Comparison of ENCODE assay signal across 1 cellular context in the genomic region with DNA sequence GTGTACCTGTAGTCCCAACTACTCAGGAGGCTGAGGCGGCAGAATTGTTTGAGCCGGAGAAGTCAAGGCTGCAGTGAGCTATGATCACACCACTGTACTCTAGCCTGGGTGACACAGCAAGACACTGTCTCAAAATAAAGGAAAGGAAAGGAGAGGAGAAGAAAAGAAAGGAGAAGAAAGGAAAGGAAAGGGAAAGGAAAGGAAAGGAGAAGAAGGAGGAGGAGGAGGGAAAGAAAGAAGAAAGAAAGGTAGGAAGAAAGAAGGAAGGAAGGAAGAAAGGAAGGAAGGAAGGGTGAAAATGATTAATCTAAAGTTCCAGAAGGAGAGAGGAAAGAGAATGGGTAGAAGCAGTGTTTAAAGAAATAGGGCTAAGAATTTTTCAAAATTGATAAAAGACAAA.
A peak's percentile ranks its signal among the peaks of the same experiment; 100 is the strongest.
TF ChIP-seq lines count a peak whose summit lies in the region.

No MANE protein-coding gene starts in this region.

TF ChIP-seq in K562, 482 proteins besides CTCF, POLR2A, EP300 and RAD21 (continued from another document and continues in another):
- no peak for TF ChIP-seq ATF1 (CRISPR knock-in tag; IDR thresholded peaks at IDR 0.05)
- TF ChIP-seq ATF1 (tag; IDR thresholded peaks at IDR 0.05), result no peak
- TF ChIP-seq, protein P1, sequence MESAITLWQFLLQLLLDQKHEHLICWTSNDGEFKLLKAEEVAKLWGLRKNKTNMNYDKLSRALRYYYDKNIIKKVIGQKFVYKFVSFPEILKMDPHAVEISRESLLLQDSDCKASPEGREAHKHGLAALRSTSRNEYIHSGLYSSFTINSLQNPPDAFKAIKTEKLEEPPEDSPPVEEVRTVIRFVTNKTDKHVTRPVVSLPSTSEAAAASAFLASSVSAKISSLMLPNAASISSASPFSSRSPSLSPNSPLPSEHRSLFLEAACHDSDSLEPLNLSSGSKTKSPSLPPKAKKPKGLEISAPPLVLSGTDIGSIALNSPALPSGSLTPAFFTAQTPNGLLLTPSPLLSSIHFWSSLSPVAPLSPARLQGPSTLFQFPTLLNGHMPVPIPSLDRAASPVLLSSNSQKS (CRISPR knock-in tag; IDR thresholded peaks at IDR 0.05), result no peak
- no peak for TF ChIP-seq TRIM28 (IDR thresholded peaks at IDR 0.05)
- TF ChIP-seq MEF2A (IDR thresholded peaks at IDR 0.05; ENCODE audit: control insufficient read depth, low read depth, low read length), result no peak
- no peak for TF ChIP-seq TAF7 (tag; IDR thresholded peaks at IDR 0.05)
- TF ChIP-seq, protein P2, sequence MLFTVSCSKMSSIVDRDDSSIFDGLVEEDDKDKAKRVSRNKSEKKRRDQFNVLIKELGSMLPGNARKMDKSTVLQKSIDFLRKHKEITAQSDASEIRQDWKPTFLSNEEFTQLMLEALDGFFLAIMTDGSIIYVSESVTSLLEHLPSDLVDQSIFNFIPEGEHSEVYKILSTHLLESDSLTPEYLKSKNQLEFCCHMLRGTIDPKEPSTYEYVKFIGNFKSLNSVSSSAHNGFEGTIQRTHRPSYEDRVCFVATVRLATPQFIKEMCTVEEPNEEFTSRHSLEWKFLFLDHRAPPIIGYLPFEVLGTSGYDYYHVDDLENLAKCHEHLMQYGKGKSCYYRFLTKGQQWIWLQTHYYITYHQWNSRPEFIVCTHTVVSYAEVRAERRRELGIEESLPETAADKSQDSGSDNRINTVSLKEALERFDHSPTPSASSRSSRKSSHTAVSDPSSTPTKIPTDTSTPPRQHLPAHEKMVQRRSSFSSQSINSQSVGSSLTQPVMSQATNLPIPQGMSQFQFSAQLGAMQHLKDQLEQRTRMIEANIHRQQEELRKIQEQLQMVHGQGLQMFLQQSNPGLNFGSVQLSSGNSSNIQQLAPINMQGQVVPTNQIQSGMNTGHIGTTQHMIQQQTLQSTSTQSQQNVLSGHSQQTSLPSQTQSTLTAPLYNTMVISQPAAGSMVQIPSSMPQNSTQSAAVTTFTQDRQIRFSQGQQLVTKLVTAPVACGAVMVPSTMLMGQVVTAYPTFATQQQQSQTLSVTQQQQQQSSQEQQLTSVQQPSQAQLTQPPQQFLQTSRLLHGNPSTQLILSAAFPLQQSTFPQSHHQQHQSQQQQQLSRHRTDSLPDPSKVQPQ (CRISPR knock-in tag; IDR thresholded peaks at IDR 0.05; ENCODE audit: borderline replicate concordance), result no peak
- TF ChIP-seq, protein P3, sequence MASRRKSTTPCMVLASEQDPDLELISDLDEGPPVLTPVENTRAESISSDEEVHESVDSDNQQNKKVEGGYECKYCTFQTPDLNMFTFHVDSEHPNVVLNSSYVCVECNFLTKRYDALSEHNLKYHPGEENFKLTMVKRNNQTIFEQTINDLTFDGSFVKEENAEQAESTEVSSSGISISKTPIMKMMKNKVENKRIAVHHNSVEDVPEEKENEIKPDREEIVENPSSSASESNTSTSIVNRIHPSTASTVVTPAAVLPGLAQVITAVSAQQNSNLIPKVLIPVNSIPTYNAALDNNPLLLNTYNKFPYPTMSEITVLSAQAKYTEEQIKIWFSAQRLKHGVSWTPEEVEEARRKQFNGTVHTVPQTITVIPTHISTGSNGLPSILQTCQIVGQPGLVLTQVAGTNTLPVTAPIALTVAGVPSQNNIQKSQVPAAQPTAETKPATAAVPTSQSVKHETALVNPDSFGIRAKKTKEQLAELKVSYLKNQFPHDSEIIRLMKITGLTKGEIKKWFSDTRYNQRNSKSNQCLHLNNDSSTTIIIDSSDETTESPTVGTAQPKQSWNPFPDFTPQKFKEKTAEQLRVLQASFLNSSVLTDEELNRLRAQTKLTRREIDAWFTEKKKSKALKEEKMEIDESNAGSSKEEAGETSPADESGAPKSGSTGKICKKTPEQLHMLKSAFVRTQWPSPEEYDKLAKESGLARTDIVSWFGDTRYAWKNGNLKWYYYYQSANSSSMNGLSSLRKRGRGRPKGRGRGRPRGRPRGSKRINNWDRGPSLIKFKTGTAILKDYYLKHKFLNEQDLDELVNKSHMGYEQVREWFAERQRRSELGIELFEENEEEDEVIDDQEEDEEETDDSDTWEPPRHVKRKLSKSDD (conservative IDR thresholded peaks at IDR 0.05; ENCODE audit: low read length), result no peak
- peak; percentile 75 for TF ChIP-seq ARHGAP35 (IDR thresholded peaks at IDR 0.05; ENCODE audit: partially characterized antibody)
- no peak for TF ChIP-seq ZNF143 (CRISPR knock-in tag; IDR thresholded peaks at IDR 0.05)
- TF ChIP-seq, protein P4, sequence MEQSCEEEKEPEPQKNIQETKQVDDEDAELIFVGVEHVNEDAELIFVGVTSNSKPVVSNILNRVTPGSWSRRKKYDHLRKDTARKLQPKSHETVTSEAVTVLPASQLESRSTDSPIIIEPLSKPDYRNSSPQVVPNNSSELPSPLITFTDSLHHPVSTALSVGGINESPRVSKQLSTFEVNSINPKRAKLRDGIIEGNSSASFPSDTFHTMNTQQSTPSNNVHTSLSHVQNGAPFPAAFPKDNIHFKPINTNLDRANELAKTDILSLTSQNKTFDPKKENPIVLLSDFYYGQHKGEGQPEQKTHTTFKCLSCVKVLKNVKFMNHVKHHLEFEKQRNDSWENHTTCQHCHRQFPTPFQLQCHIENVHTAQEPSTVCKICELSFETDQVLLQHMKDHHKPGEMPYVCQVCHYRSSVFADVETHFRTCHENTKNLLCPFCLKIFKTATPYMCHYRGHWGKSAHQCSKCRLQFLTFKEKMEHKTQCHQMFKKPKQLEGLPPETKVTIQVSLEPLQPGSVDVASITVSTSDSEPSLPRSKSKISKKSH (CRISPR knock-in tag; IDR thresholded peaks at IDR 0.05), result no peak
- TF ChIP-seq CBX5 (IDR thresholded peaks at IDR 0.05; ENCODE audit: borderline replicate concordance, low read depth), result no peak
- TF ChIP-seq, protein P5, sequence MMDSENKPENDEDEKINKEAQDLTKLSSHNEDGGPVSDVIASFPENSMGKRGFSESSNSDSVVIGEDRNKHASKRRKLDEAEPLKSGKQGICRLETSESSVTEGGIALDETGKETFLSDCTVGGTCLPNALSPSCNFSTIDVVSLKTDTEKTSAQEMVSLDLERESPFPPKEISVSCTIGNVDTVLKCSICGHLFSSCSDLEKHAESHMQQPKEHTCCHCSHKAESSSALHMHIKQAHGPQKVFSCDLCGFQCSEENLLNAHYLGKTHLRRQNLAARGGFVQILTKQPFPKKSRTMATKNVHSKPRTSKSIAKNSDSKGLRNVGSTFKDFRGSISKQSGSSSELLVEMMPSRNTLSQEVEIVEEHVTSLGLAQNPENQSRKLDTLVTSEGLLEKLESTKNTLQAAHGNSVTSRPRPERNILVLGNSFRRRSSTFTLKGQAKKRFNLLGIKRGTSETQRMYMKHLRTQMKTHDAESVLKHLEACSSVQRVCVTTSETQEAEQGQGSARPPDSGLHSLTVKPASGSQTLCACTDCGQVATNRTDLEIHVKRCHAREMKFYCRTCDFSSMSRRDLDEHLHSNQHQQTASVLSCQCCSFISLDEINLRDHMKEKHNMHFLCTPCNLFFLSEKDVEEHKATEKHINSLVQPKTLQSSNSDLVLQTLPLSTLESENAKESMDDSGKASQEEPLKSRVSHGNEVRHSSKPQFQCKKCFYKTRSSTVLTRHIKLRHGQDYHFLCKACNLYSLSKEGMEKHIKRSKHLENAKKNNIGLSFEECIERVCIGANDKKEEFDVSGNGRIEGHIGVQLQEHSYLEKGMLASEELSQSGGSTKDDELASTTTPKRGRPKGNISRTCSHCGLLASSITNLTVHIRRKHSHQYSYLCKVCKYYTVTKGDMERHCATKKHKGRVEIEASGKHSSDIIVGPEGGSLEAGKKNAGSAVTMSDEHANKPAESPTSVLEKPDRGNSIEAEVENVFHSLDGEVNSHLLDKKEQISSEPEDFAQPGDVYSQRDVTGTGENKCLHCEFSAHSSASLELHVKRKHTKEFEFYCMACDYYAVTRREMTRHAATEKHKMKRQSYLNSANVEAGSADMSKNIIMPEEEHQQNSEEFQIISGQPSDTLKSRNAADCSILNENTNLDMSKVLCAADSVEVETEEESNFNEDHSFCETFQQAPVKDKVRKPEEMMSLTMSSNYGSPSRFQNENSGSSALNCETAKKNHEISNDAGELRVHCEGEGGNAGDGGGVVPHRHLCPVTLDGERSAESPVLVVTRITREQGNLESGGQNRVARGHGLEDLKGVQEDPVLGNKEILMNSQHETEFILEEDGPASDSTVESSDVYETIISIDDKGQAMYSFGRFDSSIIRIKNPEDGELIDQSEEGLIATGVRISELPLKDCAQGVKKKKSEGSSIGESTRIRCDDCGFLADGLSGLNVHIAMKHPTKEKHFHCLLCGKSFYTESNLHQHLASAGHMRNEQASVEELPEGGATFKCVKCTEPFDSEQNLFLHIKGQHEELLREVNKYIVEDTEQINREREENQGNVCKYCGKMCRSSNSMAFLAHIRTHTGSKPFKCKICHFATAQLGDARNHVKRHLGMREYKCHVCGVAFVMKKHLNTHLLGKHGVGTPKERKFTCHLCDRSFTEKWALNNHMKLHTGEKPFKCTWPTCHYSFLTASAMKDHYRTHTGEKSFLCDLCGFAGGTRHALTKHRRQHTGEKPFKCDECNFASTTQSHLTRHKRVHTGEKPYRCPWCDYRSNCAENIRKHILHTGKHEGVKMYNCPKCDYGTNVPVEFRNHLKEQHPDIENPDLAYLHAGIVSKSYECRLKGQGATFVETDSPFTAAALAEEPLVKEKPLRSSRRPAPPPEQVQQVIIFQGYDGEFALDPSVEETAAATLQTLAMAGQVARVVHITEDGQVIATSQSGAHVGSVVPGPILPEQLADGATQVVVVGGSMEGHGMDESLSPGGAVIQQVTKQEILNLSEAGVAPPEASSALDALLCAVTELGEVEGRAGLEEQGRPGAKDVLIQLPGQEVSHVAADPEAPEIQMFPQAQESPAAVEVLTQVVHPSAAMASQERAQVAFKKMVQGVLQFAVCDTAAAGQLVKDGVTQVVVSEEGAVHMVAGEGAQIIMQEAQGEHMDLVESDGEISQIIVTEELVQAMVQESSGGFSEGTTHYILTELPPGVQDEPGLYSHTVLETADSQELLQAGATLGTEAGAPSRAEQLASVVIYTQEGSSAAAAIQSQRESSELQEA (IDR thresholded peaks at IDR 0.05; ENCODE audit: low read depth), result peak; percentile 38; the same call in 1 of the 2 replicates
- no peak for TF ChIP-seq MXI1 (IDR thresholded peaks at IDR 0.05; ENCODE audit: low read depth, low read length)
- TF ChIP-seq, protein P6, sequence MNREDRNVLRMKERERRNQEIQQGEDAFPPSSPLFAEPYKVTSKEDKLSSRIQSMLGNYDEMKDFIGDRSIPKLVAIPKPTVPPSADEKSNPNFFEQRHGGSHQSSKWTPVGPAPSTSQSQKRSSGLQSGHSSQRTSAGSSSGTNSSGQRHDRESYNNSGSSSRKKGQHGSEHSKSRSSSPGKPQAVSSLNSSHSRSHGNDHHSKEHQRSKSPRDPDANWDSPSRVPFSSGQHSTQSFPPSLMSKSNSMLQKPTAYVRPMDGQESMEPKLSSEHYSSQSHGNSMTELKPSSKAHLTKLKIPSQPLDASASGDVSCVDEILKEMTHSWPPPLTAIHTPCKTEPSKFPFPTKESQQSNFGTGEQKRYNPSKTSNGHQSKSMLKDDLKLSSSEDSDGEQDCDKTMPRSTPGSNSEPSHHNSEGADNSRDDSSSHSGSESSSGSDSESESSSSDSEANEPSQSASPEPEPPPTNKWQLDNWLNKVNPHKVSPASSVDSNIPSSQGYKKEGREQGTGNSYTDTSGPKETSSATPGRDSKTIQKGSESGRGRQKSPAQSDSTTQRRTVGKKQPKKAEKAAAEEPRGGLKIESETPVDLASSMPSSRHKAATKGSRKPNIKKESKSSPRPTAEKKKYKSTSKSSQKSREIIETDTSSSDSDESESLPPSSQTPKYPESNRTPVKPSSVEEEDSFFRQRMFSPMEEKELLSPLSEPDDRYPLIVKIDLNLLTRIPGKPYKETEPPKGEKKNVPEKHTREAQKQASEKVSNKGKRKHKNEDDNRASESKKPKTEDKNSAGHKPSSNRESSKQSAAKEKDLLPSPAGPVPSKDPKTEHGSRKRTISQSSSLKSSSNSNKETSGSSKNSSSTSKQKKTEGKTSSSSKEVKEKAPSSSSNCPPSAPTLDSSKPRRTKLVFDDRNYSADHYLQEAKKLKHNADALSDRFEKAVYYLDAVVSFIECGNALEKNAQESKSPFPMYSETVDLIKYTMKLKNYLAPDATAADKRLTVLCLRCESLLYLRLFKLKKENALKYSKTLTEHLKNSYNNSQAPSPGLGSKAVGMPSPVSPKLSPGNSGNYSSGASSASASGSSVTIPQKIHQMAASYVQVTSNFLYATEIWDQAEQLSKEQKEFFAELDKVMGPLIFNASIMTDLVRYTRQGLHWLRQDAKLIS (CRISPR knock-in tag; IDR thresholded peaks at IDR 0.05), result no peak
- no peak for TF ChIP-seq COPS2 (conservative IDR thresholded peaks at IDR 0.05)
- TF ChIP-seq, protein P7, sequence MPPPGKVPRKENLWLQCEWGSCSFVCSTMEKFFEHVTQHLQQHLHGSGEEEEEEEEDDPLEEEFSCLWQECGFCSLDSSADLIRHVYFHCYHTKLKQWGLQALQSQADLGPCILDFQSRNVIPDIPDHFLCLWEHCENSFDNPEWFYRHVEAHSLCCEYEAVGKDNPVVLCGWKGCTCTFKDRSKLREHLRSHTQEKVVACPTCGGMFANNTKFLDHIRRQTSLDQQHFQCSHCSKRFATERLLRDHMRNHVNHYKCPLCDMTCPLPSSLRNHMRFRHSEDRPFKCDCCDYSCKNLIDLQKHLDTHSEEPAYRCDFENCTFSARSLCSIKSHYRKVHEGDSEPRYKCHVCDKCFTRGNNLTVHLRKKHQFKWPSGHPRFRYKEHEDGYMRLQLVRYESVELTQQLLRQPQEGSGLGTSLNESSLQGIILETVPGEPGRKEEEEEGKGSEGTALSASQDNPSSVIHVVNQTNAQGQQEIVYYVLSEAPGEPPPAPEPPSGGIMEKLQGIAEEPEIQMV (tag; conservative IDR thresholded peaks at IDR 0.05; ENCODE audit: low read depth), result 0 out of 2 replicates have a peak, but pooled peaks have one; percentile 26
- TF ChIP-seq, protein P8, sequence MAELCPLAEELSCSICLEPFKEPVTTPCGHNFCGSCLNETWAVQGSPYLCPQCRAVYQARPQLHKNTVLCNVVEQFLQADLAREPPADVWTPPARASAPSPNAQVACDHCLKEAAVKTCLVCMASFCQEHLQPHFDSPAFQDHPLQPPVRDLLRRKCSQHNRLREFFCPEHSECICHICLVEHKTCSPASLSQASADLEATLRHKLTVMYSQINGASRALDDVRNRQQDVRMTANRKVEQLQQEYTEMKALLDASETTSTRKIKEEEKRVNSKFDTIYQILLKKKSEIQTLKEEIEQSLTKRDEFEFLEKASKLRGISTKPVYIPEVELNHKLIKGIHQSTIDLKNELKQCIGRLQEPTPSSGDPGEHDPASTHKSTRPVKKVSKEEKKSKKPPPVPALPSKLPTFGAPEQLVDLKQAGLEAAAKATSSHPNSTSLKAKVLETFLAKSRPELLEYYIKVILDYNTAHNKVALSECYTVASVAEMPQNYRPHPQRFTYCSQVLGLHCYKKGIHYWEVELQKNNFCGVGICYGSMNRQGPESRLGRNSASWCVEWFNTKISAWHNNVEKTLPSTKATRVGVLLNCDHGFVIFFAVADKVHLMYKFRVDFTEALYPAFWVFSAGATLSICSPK (IDR thresholded peaks at IDR 0.05; ENCODE audit: borderline replicate concordance), result no peak
- TF ChIP-seq XRCC4 (IDR thresholded peaks at IDR 0.05; ENCODE audit: extremely low read depth, insufficient read depth, insufficient read length), result no peak
- TF ChIP-seq TEAD2 (tag; IDR thresholded peaks at IDR 0.05), result no peak
- no peak for TF ChIP-seq GATA2 (CRISPR knock-in tag; IDR thresholded peaks at IDR 0.05)
- no peak for TF ChIP-seq ZNF239 (CRISPR knock-in tag; IDR thresholded peaks at IDR 0.05)
- TF ChIP-seq IFI16 (CRISPR knock-in tag; IDR thresholded peaks at IDR 0.05), result no peak
- no peak for TF ChIP-seq KAT8 (IDR thresholded peaks at IDR 0.05; ENCODE audit: low read depth)
- no peak for TF ChIP-seq TARDBP (IDR thresholded peaks at IDR 0.05)
- TF ChIP-seq MAFG (tag; conservative IDR thresholded peaks at IDR 0.05), result 0 out of 2 replicates have a peak, but pooled peaks have one; percentile 12
- TF ChIP-seq TFAM (CRISPR knock-in tag; conservative IDR thresholded peaks at IDR 0.05), result no peak
- TF ChIP-seq DIDO1 (tag; IDR thresholded peaks at IDR 0.05; ENCODE audit: low read depth), result no peak; the same call in 1 of the 2 replicates
- 0 out of 2 replicates have a peak, but pooled peaks have one; percentile 60 for TF ChIP-seq MCM3 (IDR thresholded peaks at IDR 0.05)
- no peak for TF ChIP-seq FOXJ2 (tag; IDR thresholded peaks at IDR 0.05)
